In the genomic region with DNA sequence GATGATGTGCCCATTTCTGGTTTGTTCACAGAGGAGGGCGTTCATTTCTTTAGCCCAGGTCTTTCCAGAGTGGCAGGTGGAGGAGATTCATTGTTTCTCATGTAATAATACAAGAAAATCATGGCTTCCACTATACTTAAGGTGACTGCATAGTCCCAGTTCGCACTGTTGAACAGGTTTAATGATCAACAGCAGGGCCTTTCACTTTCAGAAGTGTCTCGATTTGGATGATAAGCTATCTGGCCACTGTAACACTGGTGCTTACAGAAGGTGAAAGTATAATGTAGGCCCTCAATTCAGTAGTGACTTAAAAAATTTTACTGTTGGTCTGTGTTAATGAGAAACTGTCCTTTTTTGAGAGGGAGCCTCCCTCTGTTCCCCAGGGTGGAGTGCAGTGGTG, we compare ENCODE assay signal across 8 cellular contexts. TPM values are rescaled to one million over a fixed set of nuclear protein-coding genes. Genes with fewer than 3 reads are reported as not detected.
A peak's percentile ranks its signal among the peaks of the same experiment; 100 is the strongest.
DNase-seq lines count a peak whose midpoint lies in the region; ATAC-seq and TF ChIP-seq lines count a peak whose summit lies in the region.

No MANE protein-coding gene starts in this region.

- peaks cover 35% of the 10 kb centered on the region for H3K4me1 Mint-ChIP-seq in activated naive CD8-positive, alpha-beta T cell treated with anti-CD3 and anti-CD28 coated beads, Interleukin-2, amount 50 U/mL, for 24 hours
- H3K4me1 Mint-ChIP-seq in nephron progenitor cell, result peaks cover 30% of the 10 kb centered on the region

- H3K4me3 ChIP-seq in left ventricle myocardium inferior, result peak overlapping the region; percentile 99

- H3K9me3 ChIP-seq in left ventricle myocardium inferior (replicated peaks), result no peaks in the 10 kb centered on the region

- DNase-seq in left ventricle myocardium inferior (no peak), left cardiac atrium (no peak), nephron progenitor cell (no peak), COLO668 (lab: John Stamatoyannopoulos, UW; ENCODE audit: unreplicated experiment) (no peak), Right ventricle myocardium inferior (ENCODE audit: missing footprints) (no peak), H4 (ENCODE audit: low spot score) (no peak)
- DNase-seq in activated naive CD8-positive, alpha-beta T cell treated with anti-CD3 and anti-CD28 coated beads, Interleukin-2, amount 50 U/mL, for 24 hours, result no peak

- H3K4me1 ChIP-seq in left ventricle myocardium inferior, result peaks cover 35% of the 10 kb centered on the region

- peaks cover 26% of the 10 kb centered on the region for H3K36me3 ChIP-seq in left ventricle myocardium inferior

- H3K36me3 Mint-ChIP-seq in activated naive CD8-positive, alpha-beta T cell treated with anti-CD3 and anti-CD28 coated beads, Interleukin-2, amount 50 U/mL, for 24 hours (ENCODE audit: low read depth), result peaks cover 13% of the 10 kb centered on the region
- peaks cover 17% of the 10 kb centered on the region for H3K36me3 Mint-ChIP-seq in nephron progenitor cell (ENCODE audit: low read depth)

- H3K27ac Mint-ChIP-seq in activated naive CD8-positive, alpha-beta T cell treated with anti-CD3 and anti-CD28 coated beads, Interleukin-2, amount 50 U/mL, for 24 hours, result peak overlapping the region; percentile 90
- H3K27ac Mint-ChIP-seq in nephron progenitor cell, result no peak overlapping the region

- no peaks in the 10 kb centered on the region for H3K27me3 ChIP-seq in left ventricle myocardium inferior (ENCODE audit: low read depth)

- TF ChIP-seq CTCF in left ventricle myocardium inferior (IDR thresholded peaks at IDR 0.05; ENCODE audit: borderline replicate concordance) (no peak), nephron progenitor cell (IDR thresholded peaks at IDR 0.05) (no peak)

- no peaks in the 10 kb centered on the region for H3K9me3 Mint-ChIP-seq in activated naive CD8-positive, alpha-beta T cell treated with anti-CD3 and anti-CD28 coated beads, Interleukin-2, amount 50 U/mL, for 24 hours
- no peaks in the 10 kb centered on the region for H3K9me3 Mint-ChIP-seq in nephron progenitor cell

- ATAC-seq in left cardiac atrium (no peak), HG03095 (IDR thresholded peaks at IDR 0.05; ENCODE audit: unreplicated experiment) (peak; percentile 36), Right ventricle myocardium inferior (no peak)
- no peak for ATAC-seq in activated naive CD8-positive, alpha-beta T cell treated with anti-CD3 and anti-CD28 coated beads, Interleukin-2, amount 50 U/mL, for 24 hours

- no peak overlapping the region for H3K27ac ChIP-seq in left ventricle myocardium inferior (replicated peaks)

- peak overlapping the region; percentile 96 for H3K4me3 Mint-ChIP-seq in activated naive CD8-positive, alpha-beta T cell treated with anti-CD3 and anti-CD28 coated beads, Interleukin-2, amount 50 U/mL, for 24 hours
- peak overlapping the region; percentile 93 for H3K4me3 Mint-ChIP-seq in nephron progenitor cell

- intact Hi-C loops in left ventricle myocardium inferior (cut with micrococcal nuclease), result loop anchor here (5.0 kb wide), 1 partner anchor 83 kb away; a partner anchor contains a TSS
- intact Hi-C loops in left cardiac atrium (cut with DNase I), result loop anchor here in 1 of 2 donors (5.0 kb wide), 2 partner anchors 63 to 83 kb away; a partner anchor contains a TSS
- intact Hi-C loops in Right ventricle myocardium inferior (cut with DNase I), result loop anchor here (5.0 to 10.0 kb wide), 3 partner anchors 52 to 310 kb away; a partner anchor contains a TSS

- H3K27me3 Mint-ChIP-seq in activated naive CD8-positive, alpha-beta T cell treated with anti-CD3 and anti-CD28 coated beads, Interleukin-2, amount 50 U/mL, for 24 hours, result no peaks in the 10 kb centered on the region
- peaks cover 29% of the 10 kb centered on the region for H3K27me3 Mint-ChIP-seq in nephron progenitor cell (ENCODE audit: low read depth, poor library complexity)

RNA-seq across cellular contexts. Expression of a gene that starts 1.4 kb away (rescaled TPM):
- 14.7 TPM for total RNA-seq in left ventricle myocardium inferior
- total RNA-seq in left cardiac atrium, result 10 to 100 TPM; 12.8 to 18.6 TPM
- total RNA-seq in Right ventricle myocardium inferior, result 13.0 TPM
- 32.1 and 32.6 TPM in 2 replicates for total RNA-seq in H4 (2014; rRNA removed; shearing (Covaris generic))

RNA-seq across cellular contexts. Expression of a gene that starts 51.6 kb away (rescaled TPM):
- total RNA-seq in left ventricle myocardium inferior (60.4 TPM), left cardiac atrium (10 to 100 TPM; 42.4 to 49.1 TPM), Right ventricle myocardium inferior (49.3 TPM)
- 25.6 and 34.9 TPM in 2 replicates for total RNA-seq in H4 (2014; rRNA removed; shearing (Covaris generic))
